In the genomic region with DNA sequence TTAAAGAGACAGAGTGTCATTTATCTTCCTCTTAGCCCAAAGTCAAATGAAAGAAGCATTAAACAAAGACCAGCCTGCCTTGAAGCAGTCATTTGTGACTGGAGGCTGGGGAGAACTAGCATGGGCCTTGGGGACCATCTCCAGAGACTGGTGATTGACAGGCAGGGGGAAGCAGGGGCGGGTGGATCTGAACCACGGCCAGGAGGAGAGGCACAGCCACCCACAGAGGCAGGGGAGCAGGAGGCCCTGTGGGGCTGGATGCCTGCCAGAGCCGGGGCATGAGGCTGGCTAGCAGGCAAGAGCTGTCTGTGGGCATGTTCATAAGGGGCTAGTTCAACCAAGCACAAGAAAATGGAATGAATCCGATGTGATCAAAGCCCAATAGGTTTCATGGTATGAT, we compare ENCODE assay signal across 10 cellular contexts.
DNase-seq lines count a peak whose midpoint lies in the region; TF ChIP-seq lines count a peak whose summit lies in the region.
"Had no signal": no experiment of that assay in that cellular context is flagged by ENCODE, and none has a peak within 500 bp of the region (broad histone marks: within the 10 kb centered on the region; RNA-seq: fewer than 3 reads in every experiment).

No MANE protein-coding gene starts in this region.

- H3K9me3 ChIP-seq in SJSA1 (replicated peaks) (no peaks in the 10 kb centered on the region), mesenchymal stem cell (ENCODE audit: control insufficient read depth, low read length) (no peaks in the 10 kb centered on the region)

- WGBS in mesenchymal stem cell: 70% methylated on average over 3 of the region's 4 CpGs

- peak overlapping the region; percentile 66 for H4K91ac ChIP-seq in mesenchymal stem cell (ENCODE audit: low read length)

- H3K23ac ChIP-seq in mesenchymal stem cell (ENCODE audit: low read length in 2 of 2): no peak overlapping the region

- H3K27ac ChIP-seq in SJSA1 (no peak overlapping the region), mesenchymal stem cell (ENCODE audit: low read length, poor library complexity, severe bottlenecking) (no peak overlapping the region)

- H2BK120ac ChIP-seq in mesenchymal stem cell (ENCODE audit: low read depth, low read length): no peak overlapping the region

- H2AFZ ChIP-seq in mesenchymal stem cell (ENCODE audit: low read depth, low read length): no peak overlapping the region

- TF ChIP-seq CTCF in endothelial cell (IDR thresholded peaks at IDR 0.05; ENCODE audit: unreplicated experiment): no peak

- no peaks in the 10 kb centered on the region for H3K36me3 Mint-ChIP-seq in endothelial cell (ENCODE audit: low read depth, unreplicated experiment)
- H3K36me3 Mint-ChIP-seq: CD4-positive, CD25-positive, alpha-beta regulatory T cell had no signal

- H2BK5ac ChIP-seq in mesenchymal stem cell (ENCODE audit: low read depth, low read length, poor library complexity, severe bottlenecking): no peak overlapping the region

- no peak overlapping the region for H3K4me2 ChIP-seq in mesenchymal stem cell (ENCODE audit: low read length, poor library complexity, severe bottlenecking)

- peaks cover 45% of the 10 kb centered on the region for H3K4me1 Mint-ChIP-seq in endothelial cell (ENCODE audit: unreplicated experiment)

- no peak overlapping the region for H3K4ac ChIP-seq in mesenchymal stem cell (ENCODE audit: low read depth in 1 of 2, low read length in 2 of 2)

- no peaks in the 10 kb centered on the region for H3K79me1 ChIP-seq in mesenchymal stem cell (replicated peaks; ENCODE audit: low read length, poor library complexity, severe bottlenecking)

- H2BK12ac ChIP-seq in mesenchymal stem cell (ENCODE audit: low read length in 2 of 2): peak overlapping the region; percentile 66 to 73

- H3K4me1 ChIP-seq in SJSA1 (replicated peaks): peaks cover 27% of the 10 kb centered on the region
- peaks cover 16% of the 10 kb centered on the region for H3K4me1 ChIP-seq in mesenchymal stem cell (ENCODE audit: control insufficient read depth, insufficient read depth, low read depth, low read length)

- H3K9ac ChIP-seq in mesenchymal stem cell (ENCODE audit: low read length): no peak overlapping the region

- peaks cover 10% of the 10 kb centered on the region for H3K27me3 Mint-ChIP-seq in endothelial cell (ENCODE audit: unreplicated experiment)

- H3K36me3 ChIP-seq in SJSA1 (peaks cover 12% of the 10 kb centered on the region), mesenchymal stem cell (ENCODE audit: control insufficient read depth in 1 of 2, insufficient read depth in 2 of 2, low read depth in 1 of 2, low read length in 2 of 2) (no peaks in the 10 kb centered on the region)

- DNase-seq in COR-L47 (lab: John Stamatoyannopoulos, UW) (peak; percentile 79), M059J (ENCODE audit: low read depth) (peak; percentile 34), SJSA1 (ENCODE audit: low read depth in 1 of 2, low spot score in 2 of 2) (peak; percentile 32 to 52), mesenchymal stem cell (no peak), endothelial cell (ENCODE audit: low spot score) (no peak), EL (no peak), GM19240 (ENCODE audit: insufficient read length, low spot score) (no peak)
- DNase-seq in stimulated activated naive CD4-positive, alpha-beta T cell treated with Interleukin-2 at 50 U/mL for 16 hours (lab: John Stamatoyannopoulos, UW): no peak
- DNase-seq: CD4-positive, CD25-positive, alpha-beta regulatory T cell; NCI-H1048 had no signal

- no peaks in the 10 kb centered on the region for H3K27me3 ChIP-seq in SJSA1 (replicated peaks)
- no peaks in the 10 kb centered on the region for H3K27me3 ChIP-seq in mesenchymal stem cell (ENCODE audit: control insufficient read depth in 1 of 2, insufficient read depth in 1 of 2, low read length in 2 of 2)

- H2AK5ac ChIP-seq in mesenchymal stem cell (ENCODE audit: low read length, severe bottlenecking): no peak overlapping the region

- no peak overlapping the region for H3K27ac Mint-ChIP-seq in endothelial cell (ENCODE audit: unreplicated experiment)
- H3K27ac Mint-ChIP-seq: CD4-positive, CD25-positive, alpha-beta regulatory T cell had no signal

- H3K18ac ChIP-seq in mesenchymal stem cell (ENCODE audit: low read depth in 1 of 2, low read length in 2 of 2): peak overlapping the region in 1 of 2 experiments; percentile 69

- H2BK15ac ChIP-seq in mesenchymal stem cell (ENCODE audit: low read depth, poor library complexity, severe bottlenecking): no peak overlapping the region

- H3K4me3 ChIP-seq in SJSA1 (no peak overlapping the region), mesenchymal stem cell (ENCODE audit: insufficient read depth in 1 of 2, low read depth in 1 of 2, low read length in 2 of 2) (no peak overlapping the region)

- no peaks in the 10 kb centered on the region for H3K9me3 Mint-ChIP-seq in endothelial cell (ENCODE audit: unreplicated experiment)
- H3K9me3 Mint-ChIP-seq: CD4-positive, CD25-positive, alpha-beta regulatory T cell had no signal

- peak overlapping the region in 1 of 2 experiments; percentile 50 for H3K14ac ChIP-seq in mesenchymal stem cell (ENCODE audit: low read length in 2 of 2)

- no peak overlapping the region for H3K4me3 Mint-ChIP-seq in endothelial cell (ENCODE audit: unreplicated experiment)
- H3K4me3 Mint-ChIP-seq: CD4-positive, CD25-positive, alpha-beta regulatory T cell had no signal

- peak overlapping the region; percentile 35 for H4K8ac ChIP-seq in mesenchymal stem cell (ENCODE audit: low read length)

Comparison
In these comparisons a context has a peak if more than half of its experiments do, and no peak if none do; other contexts are left out.
1. DNase-seq: peak in COR-L47 (single experiment), M059J (single experiment) and SJSA1 (2 of 2); none in mesenchymal stem cell (single experiment), endothelial cell (single experiment), EL (single experiment), GM19240 (single experiment) and stimulated activated naive CD4-positive, alpha-beta T cell treated with Interleukin-2 at 50 U/mL for 16 hours (single experiment).